15 cellular contexts compared by ENCODE assay signal in genomic region chr5:177256296-177256695, GRCh38. TPM values are rescaled to one million over a fixed set of nuclear protein-coding genes. Genes with fewer than 3 reads are reported as not detected.
DNase-seq lines count a peak whose midpoint lies in the region; ATAC-seq and FAIRE-seq lines count a peak whose summit lies in the region.
"Had no signal": no experiment of that assay in that cellular context is flagged by ENCODE, and none has a peak within 500 bp of the region (broad histone marks: within the 10 kb centered on the region; RNA-seq: fewer than 3 reads in every experiment).

No MANE protein-coding gene starts in this region.

- no peak for ATAC-seq in activated naive CD8-positive, alpha-beta T cell treated with anti-CD3 and anti-CD28 coated beads, Interleukin-2, amount 50 U/mL, for 24 hours
- ATAC-seq in effector memory CD8-positive, alpha-beta T cell (replicated peaks), result no peak
- no peak for ATAC-seq in naive thymus-derived CD4-positive, alpha-beta T cell
- ATAC-seq: activated T-helper 17 cell treated with anti-CD3 and anti-CD28 coated beads, Interleukin-2, amount 50 U/mL, for 72 hours had no signal

- FAIRE-seq in urothelium cell line (lab: Jason Lieb, UNC), result no peak

- H3K4me3 Mint-ChIP-seq in activated naive CD8-positive, alpha-beta T cell treated with anti-CD3 and anti-CD28 coated beads for 36 hours, result no peak overlapping the region
- no peak overlapping the region for H3K4me3 Mint-ChIP-seq in activated naive CD8-positive, alpha-beta T cell treated with anti-CD3 and anti-CD28 coated beads, Interleukin-2, amount 50 U/mL, for 24 hours
- no peak overlapping the region for H3K4me3 Mint-ChIP-seq in effector memory CD8-positive, alpha-beta T cell
- no peak overlapping the region for H3K4me3 Mint-ChIP-seq in naive thymus-derived CD4-positive, alpha-beta T cell
- H3K4me3 Mint-ChIP-seq: activated T-helper 17 cell treated with anti-CD3 and anti-CD28 coated beads, Interleukin-2, amount 50 U/mL, for 72 hours had no signal

- CTCF ChIA-PET in naive thymus-derived CD4-positive, alpha-beta T cell (lab: Charles Lee), result no interaction called here

- no peaks in the 10 kb centered on the region for H3K9me3 Mint-ChIP-seq in activated naive CD8-positive, alpha-beta T cell treated with anti-CD3 and anti-CD28 coated beads for 36 hours
- no peaks in the 10 kb centered on the region for H3K9me3 Mint-ChIP-seq in activated naive CD8-positive, alpha-beta T cell treated with anti-CD3 and anti-CD28 coated beads, Interleukin-2, amount 50 U/mL, for 24 hours
- H3K9me3 Mint-ChIP-seq in effector memory CD8-positive, alpha-beta T cell, result no peaks in the 10 kb centered on the region
- H3K9me3 Mint-ChIP-seq in naive thymus-derived CD4-positive, alpha-beta T cell, result no peaks in the 10 kb centered on the region
- H3K9me3 Mint-ChIP-seq: activated T-helper 17 cell treated with anti-CD3 and anti-CD28 coated beads, Interleukin-2, amount 50 U/mL, for 72 hours had no signal

- H3K9me3 ChIP-seq in naive thymus-derived CD4-positive, alpha-beta T cell (ENCODE audit: control insufficient read depth in 2 of 3, low read length in 3 of 3), result no peaks in the 10 kb centered on the region

- peaks cover 12% of the 10 kb centered on the region for H3K36me3 Mint-ChIP-seq in activated naive CD8-positive, alpha-beta T cell treated with anti-CD3 and anti-CD28 coated beads for 36 hours
- H3K36me3 Mint-ChIP-seq in activated naive CD8-positive, alpha-beta T cell treated with anti-CD3 and anti-CD28 coated beads, Interleukin-2, amount 50 U/mL, for 24 hours (ENCODE audit: low read depth), result peaks cover 57% of the 10 kb centered on the region
- peaks cover 98% of the 10 kb centered on the region for H3K36me3 Mint-ChIP-seq in effector memory CD8-positive, alpha-beta T cell (ENCODE audit: insufficient read depth)
- H3K36me3 Mint-ChIP-seq in naive thymus-derived CD4-positive, alpha-beta T cell, result peaks cover 3 to 46% (median 24%) of the 10 kb centered on the region in 5 donors

- H3K4me1 Mint-ChIP-seq in activated naive CD8-positive, alpha-beta T cell treated with anti-CD3 and anti-CD28 coated beads for 36 hours, result peaks cover 3% of the 10 kb centered on the region
- no peaks in the 10 kb centered on the region for H3K4me1 Mint-ChIP-seq in activated naive CD8-positive, alpha-beta T cell treated with anti-CD3 and anti-CD28 coated beads, Interleukin-2, amount 50 U/mL, for 24 hours
- peaks cover 5 to 9% of the 10 kb centered on the region in 2 donors for H3K4me1 Mint-ChIP-seq in effector memory CD8-positive, alpha-beta T cell (ENCODE audit: low read depth in 2 of 2)
- H3K4me1 Mint-ChIP-seq in naive thymus-derived CD4-positive, alpha-beta T cell, result peaks cover 0 to 9% (median 4%) of the 10 kb centered on the region in 7 donors
- H3K4me1 Mint-ChIP-seq: activated T-helper 17 cell treated with anti-CD3 and anti-CD28 coated beads, Interleukin-2, amount 50 U/mL, for 72 hours had no signal

- H3K36me3 ChIP-seq in naive thymus-derived CD4-positive, alpha-beta T cell (ENCODE audit: control insufficient read depth in 2 of 3, insufficient read depth in 3 of 3, low read length in 3 of 3), result peaks cover 8 to 80% (median 28%) of the 10 kb centered on the region in 3 experiments

- peak overlapping the region; percentile 44 for H3K27ac Mint-ChIP-seq in activated naive CD8-positive, alpha-beta T cell treated with anti-CD3 and anti-CD28 coated beads for 36 hours
- H3K27ac Mint-ChIP-seq in activated naive CD8-positive, alpha-beta T cell treated with anti-CD3 and anti-CD28 coated beads, Interleukin-2, amount 50 U/mL, for 24 hours, result no peak overlapping the region
- peak overlapping the region; percentile 44 to 80 for H3K27ac Mint-ChIP-seq in effector memory CD8-positive, alpha-beta T cell
- H3K27ac Mint-ChIP-seq in naive thymus-derived CD4-positive, alpha-beta T cell, result peak overlapping the region in 3 of 9 donors; percentile 5 to 64 (median 14)

- DNase-seq in activated naive CD8-positive, alpha-beta T cell treated with anti-CD3 and anti-CD28 coated beads for 36 hours, result no peak
- no peak for DNase-seq in activated naive CD8-positive, alpha-beta T cell treated with anti-CD3 and anti-CD28 coated beads, Interleukin-2, amount 50 U/mL, for 24 hours
- DNase-seq in M059J (ENCODE audit: low read depth) (peak; percentile 40), urothelium cell line (ENCODE audit: low spot score) (peak; percentile 20), SIG-M5 (lab: John Stamatoyannopoulos, UW) (no peak), iPS-NIHi11 (ENCODE audit: low spot score) (no peak)
- no peak for DNase-seq in effector memory CD8-positive, alpha-beta T cell
- no peak for DNase-seq in naive thymus-derived CD4-positive, alpha-beta T cell
- DNase-seq: activated CD4-positive, alpha-beta T cell treated with anti-CD3 and anti-CD28 coated beads, Interleukin-2, amount 50 U/mL, for 1 hour; HCEC 1CT; MM.1S; NCI-H2171; nucleus accumbens; stimulated activated naive CD4-positive, alpha-beta T cell treated with Interleukin-2 at 50 U/mL for 16 hours had no signal

- H3K27ac ChIP-seq in naive thymus-derived CD4-positive, alpha-beta T cell (ENCODE audit: low read depth, low read length), result no peak overlapping the region

- no peaks in the 10 kb centered on the region for H3K4me1 ChIP-seq in naive thymus-derived CD4-positive, alpha-beta T cell (ENCODE audit: control insufficient read depth in 2 of 2, insufficient read depth in 2 of 2, low read length in 2 of 2)

- intact Hi-C loops in naive thymus-derived CD4-positive, alpha-beta T cell (cut with micrococcal nuclease), result no loop called here

- H3K4me3 ChIP-seq in naive thymus-derived CD4-positive, alpha-beta T cell (ENCODE audit: low read length), result no peak overlapping the region

- POLR2A ChIA-PET in naive thymus-derived CD4-positive, alpha-beta T cell (lab: Charles Lee), result no interaction called here

- no peaks in the 10 kb centered on the region for H3K27me3 Mint-ChIP-seq in activated naive CD8-positive, alpha-beta T cell treated with anti-CD3 and anti-CD28 coated beads for 36 hours
- no peaks in the 10 kb centered on the region for H3K27me3 Mint-ChIP-seq in activated naive CD8-positive, alpha-beta T cell treated with anti-CD3 and anti-CD28 coated beads, Interleukin-2, amount 50 U/mL, for 24 hours
- H3K27me3 Mint-ChIP-seq in effector memory CD8-positive, alpha-beta T cell, result no peaks in the 10 kb centered on the region
- H3K27me3 Mint-ChIP-seq in naive thymus-derived CD4-positive, alpha-beta T cell, result no peaks in the 10 kb centered on the region
- H3K27me3 Mint-ChIP-seq: activated T-helper 17 cell treated with anti-CD3 and anti-CD28 coated beads, Interleukin-2, amount 50 U/mL, for 72 hours had no signal

- no peaks in the 10 kb centered on the region for H3K27me3 ChIP-seq in naive thymus-derived CD4-positive, alpha-beta T cell (ENCODE audit: control insufficient read depth in 2 of 2, insufficient read depth in 2 of 2, low read length in 2 of 2)

RNA-seq across cellular contexts. Expression of gene RAB24, which starts 47.2 kb away (rescaled TPM):
- total RNA-seq in activated naive CD8-positive, alpha-beta T cell treated with anti-CD3 and anti-CD28 coated beads for 36 hours, result 10 to 100 TPM; 26.8 to 29.9 TPM
- 8.2 and 17.0 TPM in 2 replicates for total RNA-seq in M059J (2014; rRNA removed; shearing (Covaris generic))
- total RNA-seq in naive thymus-derived CD4-positive, alpha-beta T cell, result 10 to 100 TPM; 18.0 to 47.5 (median 24.3) TPM
- polyA plus RNA-seq in naive thymus-derived CD4-positive, alpha-beta T cell, result 10 to 100 TPM; 14.9 to 17.1 TPM

RNA-seq across cellular contexts. Expression of gene PRELID1, which starts 47.3 kb away (rescaled TPM):
- 100 to 1,000 TPM; 311 to 315 TPM for total RNA-seq in activated naive CD8-positive, alpha-beta T cell treated with anti-CD3 and anti-CD28 coated beads for 36 hours
- 238 and 249 TPM in 2 replicates for total RNA-seq in M059J (2014; rRNA removed; shearing (Covaris generic))
- 100 to 1,000 TPM in 1 of 5 experiments, 10 to 100 TPM in 4; 49.0 to 172 (median 57.2) TPM for total RNA-seq in naive thymus-derived CD4-positive, alpha-beta T cell
- 100 to 1,000 TPM; 155 to 177 TPM for polyA plus RNA-seq in naive thymus-derived CD4-positive, alpha-beta T cell

RNA-seq across cellular contexts. Expression of gene MXD3, which starts 55.4 kb away (rescaled TPM):
- 10 to 100 TPM; 14.7 to 17.3 TPM for total RNA-seq in activated naive CD8-positive, alpha-beta T cell treated with anti-CD3 and anti-CD28 coated beads for 36 hours
- 29.7 and 36.1 TPM in 2 replicates for total RNA-seq in M059J (2014; rRNA removed; shearing (Covaris generic))
- total RNA-seq in naive thymus-derived CD4-positive, alpha-beta T cell, result 10 to 100 TPM in 4 of 5 experiments, 1 to 10 TPM in 1; 8.8 to 39.8 (median 18.3) TPM
- under 1 TPM; 0.63 to 0.75 TPM for polyA plus RNA-seq in naive thymus-derived CD4-positive, alpha-beta T cell

Comparison
In these comparisons a context has a peak if more than half of its experiments do, and no peak if none do; other contexts are left out.
1. DNase-seq: peak in M059J (single experiment) and urothelium cell line (single experiment); none in activated naive CD8-positive, alpha-beta T cell treated with anti-CD3 and anti-CD28 coated beads for 36 hours (single experiment), activated naive CD8-positive, alpha-beta T cell treated with anti-CD3 and anti-CD28 coated beads, Interleukin-2, amount 50 U/mL, for 24 hours (single experiment), effector memory CD8-positive, alpha-beta T cell (0 of 3), SIG-M5 (single experiment), iPS-NIHi11 (single experiment) and naive thymus-derived CD4-positive, alpha-beta T cell (0 of 9).